In genomic region chr20:62428396-62429160, GRCh38 we compare ENCODE assay signal across 1 cellular context.
TF ChIP-seq lines count a peak whose summit lies in the region.

No MANE protein-coding gene starts in this region.

TF ChIP-seq in HepG2, 621 proteins besides CTCF, POLR2A, EP300 and RAD21:
- TF ChIP-seq FOXP4 (CRISPR knock-in tag; IDR thresholded peaks at IDR 0.05) (no peak), MNT (IDR thresholded peaks at IDR 0.05) (peak; percentile 98), CAMTA2 (CRISPR knock-in tag; IDR thresholded peaks at IDR 0.05; ENCODE audit: borderline replicate concordance) (0 out of 2 replicates have a peak, but pooled peaks have one; percentile 14), ZNF235 (CRISPR knock-in tag; IDR thresholded peaks at IDR 0.05; ENCODE audit: borderline replicate concordance) (0 out of 2 replicates have a peak, but pooled peaks have one; percentile 61), ZNF607 (CRISPR knock-in tag; IDR thresholded peaks at IDR 0.05; ENCODE audit: borderline replicate concordance) (no peak), HNRNPLL (IDR thresholded peaks at IDR 0.05; ENCODE audit: low read depth, low read length, poor library complexity, severe bottlenecking) (peak; percentile 17), JUND (CRISPR knock-in tag; IDR thresholded peaks at IDR 0.05) (no peak), ZNF263 (CRISPR knock-in tag; IDR thresholded peaks at IDR 0.05) (peak; percentile 64), ZNF564 (CRISPR knock-in tag; IDR thresholded peaks at IDR 0.05) (no peak)
TF ChIP-seq in HepG2: peak in this region for 5.
